In genomic region chr14:31243860-31244259, GRCh38 we compare ENCODE assay signal across 13 cellular contexts. TPM values are rescaled to one million over a fixed set of nuclear protein-coding genes. Genes with fewer than 3 reads are reported as not detected.
A peak's percentile ranks its signal among the peaks of the same experiment; 100 is the strongest.
DNase-seq lines count a peak whose midpoint lies in the region; ATAC-seq and TF ChIP-seq lines count a peak whose summit lies in the region.
"Had no signal": no experiment of that assay in that cellular context is flagged by ENCODE, and none has a peak within 500 bp of the region (broad histone marks: within the 10 kb centered on the region; RNA-seq: fewer than 3 reads in every experiment).

No MANE protein-coding gene starts in this region.

- H3K4me3 ChIP-seq in HUES6 (ENCODE audit: low read depth, low read length): no peak overlapping the region
- H3K4me3 ChIP-seq in colonic mucosa: no peak overlapping the region
- H3K4me3 ChIP-seq in naive thymus-derived CD4-positive, alpha-beta T cell (ENCODE audit: low read length): no peak overlapping the region
- H3K4me3 ChIP-seq: psoas muscle had no signal

- no peaks in the 10 kb centered on the region for H3K27me3 ChIP-seq in HUES6 (ENCODE audit: control insufficient read depth, insufficient read depth, low read length)
- no peaks in the 10 kb centered on the region for H3K27me3 ChIP-seq in colonic mucosa
- no peaks in the 10 kb centered on the region for H3K27me3 ChIP-seq in naive thymus-derived CD4-positive, alpha-beta T cell (ENCODE audit: control insufficient read depth in 2 of 2, insufficient read depth in 2 of 2, low read length in 2 of 2)

- no peak overlapping the region for H3K4me3 Mint-ChIP-seq in naive thymus-derived CD4-positive, alpha-beta T cell
- H3K4me3 Mint-ChIP-seq: CD8-positive, alpha-beta memory T cell had no signal

- no peaks in the 10 kb centered on the region for H3K36me3 Mint-ChIP-seq in naive thymus-derived CD4-positive, alpha-beta T cell
- H3K36me3 Mint-ChIP-seq: CD8-positive, alpha-beta memory T cell had no signal

- H3K9ac ChIP-seq in ES-I3 (ENCODE audit: low read depth, low read length): peak overlapping the region; percentile 20; the same call in 1 of the 2 replicates
- peak overlapping the region; percentile 55 for H3K9ac ChIP-seq in HUES6 (ENCODE audit: low read length)
- H3K9ac ChIP-seq in colonic mucosa (ENCODE audit: low read depth in 2 of 2, low read length in 2 of 2): no peak overlapping the region

- H3K9me3 ChIP-seq in ES-I3 (ENCODE audit: control insufficient read depth, insufficient read depth, low read length) (no peaks in the 10 kb centered on the region), HUES6 (ENCODE audit: control insufficient read depth, insufficient read depth, low read depth, low read length) (no peaks in the 10 kb centered on the region), colonic mucosa (no peaks in the 10 kb centered on the region)
- H3K9me3 ChIP-seq in naive thymus-derived CD4-positive, alpha-beta T cell (ENCODE audit: control insufficient read depth in 2 of 3, low read length in 3 of 3): no peaks in the 10 kb centered on the region
- H3K9me3 ChIP-seq: psoas muscle had no signal

- CTCF ChIA-PET in naive thymus-derived CD4-positive, alpha-beta T cell (lab: Charles Lee): no interaction called here

- H3K4me1 ChIP-seq in ES-I3 (ENCODE audit: insufficient read depth, low read length): peaks cover 7% of the 10 kb centered on the region
- peaks cover 11% of the 10 kb centered on the region for H3K4me1 ChIP-seq in HUES6 (ENCODE audit: control insufficient read depth, insufficient read depth, low read length)
- H3K4me1 ChIP-seq in colonic mucosa: no peaks in the 10 kb centered on the region
- H3K4me1 ChIP-seq in naive thymus-derived CD4-positive, alpha-beta T cell (ENCODE audit: control insufficient read depth in 2 of 2, insufficient read depth in 2 of 2, low read length in 2 of 2): peaks cover 0 to 3% of the 10 kb centered on the region in 2 donors
- H3K4me1 ChIP-seq: psoas muscle had no signal

- H3K4me1 Mint-ChIP-seq in naive thymus-derived CD4-positive, alpha-beta T cell: peaks cover 5 to 22% (median 18%) of the 10 kb centered on the region in 7 donors

- TF ChIP-seq CTCF in colonic mucosa (IDR thresholded peaks at IDR 0.05): no peak
- TF ChIP-seq CTCF in GM20000 (IDR thresholded peaks at IDR 0.05; ENCODE audit: extremely low read depth, missing control alignments): no peak

- H3K36me3 ChIP-seq in ES-I3 (ENCODE audit: insufficient read depth, low read length) (no peaks in the 10 kb centered on the region), HUES6 (ENCODE audit: control insufficient read depth, insufficient read depth, low read length) (no peaks in the 10 kb centered on the region), colonic mucosa (no peaks in the 10 kb centered on the region)
- no peaks in the 10 kb centered on the region for H3K36me3 ChIP-seq in naive thymus-derived CD4-positive, alpha-beta T cell (ENCODE audit: control insufficient read depth in 2 of 3, insufficient read depth in 3 of 3, low read length in 3 of 3)

- DNase-seq in colonic mucosa (peak; percentile 78), renal cortical epithelial cell (ENCODE audit: low read depth) (peak; percentile 84), GM20000 (ENCODE audit: low spot score) (no peak)
- DNase-seq in naive thymus-derived CD4-positive, alpha-beta T cell: no peak
- DNase-seq: amygdala; CD8-positive, alpha-beta memory T cell; glutamatergic neuron; NCI-H345; psoas muscle; SHP77 treated with DMSO at 0.1 percent for 48 hours had no signal

- POLR2A ChIA-PET in naive thymus-derived CD4-positive, alpha-beta T cell (lab: Charles Lee): no interaction called here

- ATAC-seq in HG02763 (IDR thresholded peaks at IDR 0.05; ENCODE audit: unreplicated experiment): no peak
- no peak for ATAC-seq in naive thymus-derived CD4-positive, alpha-beta T cell
- ATAC-seq: psoas muscle had no signal

- H3K27ac Mint-ChIP-seq in naive thymus-derived CD4-positive, alpha-beta T cell: no peak overlapping the region

- H3K27me3 Mint-ChIP-seq in naive thymus-derived CD4-positive, alpha-beta T cell: no peaks in the 10 kb centered on the region

- peaks cover 0 to 2% (median 0%) of the 10 kb centered on the region in 11 donors for H3K9me3 Mint-ChIP-seq in naive thymus-derived CD4-positive, alpha-beta T cell
- H3K9me3 Mint-ChIP-seq: CD8-positive, alpha-beta memory T cell had no signal

- H3K27ac ChIP-seq in HUES6 (ENCODE audit: low read depth, low read length): 0 out of 2 replicates have a peak overlapping the region, but pooled peaks have one; percentile 47
- H3K27ac ChIP-seq in colonic mucosa: peak overlapping the region; percentile 79
- no peak overlapping the region for H3K27ac ChIP-seq in naive thymus-derived CD4-positive, alpha-beta T cell (ENCODE audit: low read depth, low read length)
- H3K27ac ChIP-seq: psoas muscle had no signal

- intact Hi-C loops in colonic mucosa (cut with DNase I): no loop called here
- intact Hi-C loops in naive thymus-derived CD4-positive, alpha-beta T cell (cut with micrococcal nuclease): no loop called here

RNA-seq across cellular contexts. Expression of gene HECTD1, which starts 36.3 kb away (rescaled TPM):
- total RNA-seq in colonic mucosa: 100 to 1,000 TPM; 113 to 148 TPM
- total RNA-seq in renal cortical epithelial cell: 239 and 354 TPM in 2 replicates
- total RNA-seq in naive thymus-derived CD4-positive, alpha-beta T cell: 100 to 1,000 TPM; 115 to 163 (median 158) TPM
- polyA plus RNA-seq in naive thymus-derived CD4-positive, alpha-beta T cell: 10 to 100 TPM; 25.5 to 33.9 TPM

Comparison
In these comparisons a context has a peak if more than half of its experiments do, and no peak if none do; other contexts are left out.
1. H3K9ac ChIP-seq: peak in ES-I3 (single experiment) and HUES6 (single experiment); none in colonic mucosa (0 of 2).
2. DNase-seq: peak in colonic mucosa (single experiment) and renal cortical epithelial cell (single experiment); none in GM20000 (single experiment) and naive thymus-derived CD4-positive, alpha-beta T cell (0 of 9).